In genomic region chr6:145704153-145704781, GRCh38 we compare ENCODE assay signal across 8 cellular contexts. TPM values are rescaled to one million over a fixed set of nuclear protein-coding genes. Genes with fewer than 3 reads are reported as not detected.
DNase-seq lines count a peak whose midpoint lies in the region; FAIRE-seq and TF ChIP-seq lines count a peak whose summit lies in the region.

No MANE protein-coding gene starts in this region.

- H3K9me3 ChIP-seq in skeletal muscle satellite cell (replicated peaks; ENCODE audit: low read length), result no peaks in the 10 kb centered on the region

- H3K4me2 ChIP-seq in skeletal muscle satellite cell (ENCODE audit: low read length), result no peak overlapping the region

- no peak for TF ChIP-seq POLR2A in GM12892 (IDR thresholded peaks at IDR 0.05; ENCODE audit: low read depth, low read length)

- FAIRE-seq in endometrium (lab: Jason Lieb, UNC) (peak; percentile 80), GM12892 (lab: Jason Lieb, UNC) (no peak)

- peak overlapping the region; percentile 3 for H3K9ac ChIP-seq in skeletal muscle satellite cell (ENCODE audit: low read depth, low read length)

- H3K27ac ChIP-seq in coronary artery, result no peak overlapping the region

- H3K27me3 ChIP-seq in skeletal muscle satellite cell (ENCODE audit: control insufficient read depth, insufficient read depth, low read length), result no peaks in the 10 kb centered on the region

- H3K4me3 ChIP-seq in skeletal muscle satellite cell (ENCODE audit: low read length) (no peak overlapping the region), coronary artery (no peak overlapping the region)

- no peak for TF ChIP-seq CTCF in coronary artery (IDR thresholded peaks at IDR 0.05)

- H3K4me1 ChIP-seq in skeletal muscle satellite cell (ENCODE audit: control insufficient read depth, insufficient read depth, low read length), result peaks cover 25% of the 10 kb centered on the region

- H3K36me3 ChIP-seq in skeletal muscle satellite cell (ENCODE audit: insufficient read depth, low read length), result no peaks in the 10 kb centered on the region

- peak; percentile 10 for DNase-seq in NOMO-1 treated with DMSO at 0.1 percent for 48 hours (lab: John Stamatoyannopoulos, UW; ENCODE audit: unreplicated experiment)
- DNase-seq in NOMO-1 treated with dmso at 0.1 percent for 144 hours (lab: John Stamatoyannopoulos, UW; ENCODE audit: unreplicated experiment), result no peak
- peak; percentile 17 for DNase-seq in NCI-H526 treated with DMSO at 0.1 percent for 48 hours (lab: John Stamatoyannopoulos, UW)
- no peak for DNase-seq in GM12892 (ENCODE audit: insufficient read length)
- DNase-seq in coronary artery (ENCODE audit: low spot score), result no peak
- DNase-seq in COLO829 (ENCODE audit: low spot score), result no peak

RNA-seq across cellular contexts. Expression of gene EPM2A, which starts 31.1 kb away (rescaled TPM):
- total RNA-seq in skeletal muscle satellite cell (2012; rRNA removed), result 2.8 and 3.5 TPM in 2 replicates
- polyA plus RNA-seq in GM12892 (2012; ENCODE audit: missing spikeins), result 3.4 TPM

Comparison
In these comparisons a context has a peak if more than half of its experiments do, and no peak if none do; other contexts are left out.
1. DNase-seq: peak in NOMO-1 treated with DMSO at 0.1 percent for 48 hours (single experiment) and NCI-H526 treated with DMSO at 0.1 percent for 48 hours (single experiment); none in NOMO-1 treated with dmso at 0.1 percent for 144 hours (single experiment), GM12892 (single experiment), coronary artery (single experiment) and COLO829 (single experiment).